In the genomic region with DNA sequence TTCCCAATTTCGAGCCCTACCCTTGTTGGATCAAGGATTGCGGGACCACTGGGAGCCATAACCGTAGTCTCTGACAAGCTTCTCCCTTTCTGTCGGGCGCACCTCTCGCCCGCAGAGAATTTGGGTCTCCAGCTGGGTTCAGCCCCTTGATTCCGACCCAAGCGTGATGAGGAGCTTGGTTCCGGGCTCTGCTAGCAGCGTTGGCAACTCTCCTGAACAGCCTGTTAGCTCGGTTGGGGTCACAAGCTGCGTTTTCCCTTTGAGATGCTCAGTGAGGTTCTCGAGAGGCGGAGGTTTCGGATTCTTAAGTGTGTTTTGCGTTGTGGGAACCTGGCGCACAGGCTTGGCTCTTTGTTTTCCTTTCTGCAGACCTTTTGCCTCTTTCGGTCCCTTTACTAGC, we compare ENCODE assay signal across 1 cellular context.
TF ChIP-seq lines count a peak whose summit lies in the region.

No MANE protein-coding gene starts in this region.

TF ChIP-seq in endothelial cell of umbilical vein, 7 proteins besides CTCF, POLR2A, EP300 and RAD21 (continued from another document):
- TF ChIP-seq GATA2 (IDR thresholded peaks at IDR 0.05; ENCODE audit: insufficient read depth, insufficient read length, low read depth, low read length) (no peak), EZH2 (IDR thresholded peaks at IDR 0.05; ENCODE audit: borderline replicate concordance, low read depth, low read length, severe bottlenecking) (no peak), MYC (IDR thresholded peaks at IDR 0.05; ENCODE audit: low read depth, low read length) (no peak)
- TF ChIP-seq, protein P1, sequence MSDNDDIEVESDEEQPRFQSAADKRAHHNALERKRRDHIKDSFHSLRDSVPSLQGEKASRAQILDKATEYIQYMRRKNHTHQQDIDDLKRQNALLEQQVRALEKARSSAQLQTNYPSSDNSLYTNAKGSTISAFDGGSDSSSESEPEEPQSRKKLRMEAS (IDR thresholded peaks at IDR 0.05; ENCODE audit: insufficient read depth, insufficient read length) = no peak
